8 cellular contexts compared by ENCODE assay signal in the genomic region with DNA sequence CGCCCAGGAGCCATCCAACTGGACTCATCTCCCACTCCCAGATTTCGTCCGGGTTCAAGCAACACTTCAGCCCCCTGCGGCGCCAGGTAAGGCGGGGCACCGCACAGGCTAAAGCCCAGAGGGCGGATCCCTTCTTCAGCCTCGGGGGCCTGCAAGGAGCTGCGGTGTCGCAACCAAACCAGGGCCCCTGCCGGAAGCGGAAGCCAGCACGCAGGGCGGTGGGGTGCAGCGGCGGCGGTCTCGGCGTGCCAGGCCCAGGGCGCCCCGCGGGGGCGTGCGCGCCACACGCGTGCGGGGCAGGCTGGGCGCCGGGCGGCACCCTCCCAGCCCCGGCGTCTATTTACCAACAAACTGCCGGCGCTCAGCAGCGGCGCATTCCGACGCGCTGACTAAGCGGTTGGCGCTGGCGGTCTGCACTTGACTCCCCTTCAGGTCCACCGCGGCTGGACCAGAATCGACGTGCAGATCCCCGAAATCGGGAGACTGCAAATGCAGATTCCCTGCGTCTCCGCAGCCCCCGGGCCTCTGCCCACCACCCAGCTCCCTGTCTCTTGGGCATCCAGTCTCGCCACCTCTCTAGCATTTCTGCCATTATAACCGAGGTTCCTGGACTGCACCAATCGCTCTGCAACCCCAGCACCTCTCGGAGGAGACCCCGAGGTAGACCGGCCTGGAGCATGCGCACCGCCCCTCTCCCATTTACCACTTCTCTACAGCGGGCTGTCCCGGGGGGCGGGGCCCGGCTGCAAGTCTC. TPM values are rescaled to one million over a fixed set of nuclear protein-coding genes. Genes with fewer than 3 reads are reported as not detected.
DNase-seq lines count a peak whose midpoint lies in the region; ATAC-seq and TF ChIP-seq lines count a peak whose summit lies in the region.

No MANE protein-coding gene starts in this region.

- no peak for TF ChIP-seq POLR2A in suprapubic skin (IDR thresholded peaks at IDR 0.05)

- TF ChIP-seq EP300 in neural cell (conservative IDR thresholded peaks at IDR 0.05; ENCODE audit: poor library complexity, severe bottlenecking) (no peak), suprapubic skin (IDR thresholded peaks at IDR 0.05) (no peak)

- H3K4me2 ChIP-seq in neural cell (ENCODE audit: low read length): peak overlapping the region; percentile 35

- H3K27ac ChIP-seq in neural cell (ENCODE audit: low read length) (no peak overlapping the region), suprapubic skin (peak overlapping the region; percentile 62)

- H3K4me3 ChIP-seq in neural cell (ENCODE audit: low read length) (peak overlapping the region; percentile 58), suprapubic skin (peak overlapping the region; percentile 56)

- DNase-seq in DMS79 (lab: John Stamatoyannopoulos, UW) (peak; percentile 72), NOMO-1 treated with DMSO at 0.1 percent for 48 hours (lab: John Stamatoyannopoulos, UW; ENCODE audit: unreplicated experiment) (peak; percentile 89), suprapubic skin (ENCODE audit: low spot score in 2 of 2) (no peak)
- peak; percentile 86 for DNase-seq in activated CD8-positive, alpha-beta memory T cell treated with anti-CD3 and anti-CD28 coated beads, Interleukin-2, amount 50 U/mL, for 48 hours

- H3F3A ChIP-seq in neural cell (ENCODE audit: insufficient read depth, low read length, poor library complexity, severe bottlenecking): no peaks in the 10 kb centered on the region

- no peaks in the 10 kb centered on the region for H3K79me2 ChIP-seq in neural cell (replicated peaks; ENCODE audit: insufficient read depth, low read length)

- no peak overlapping the region for H3K9ac ChIP-seq in neural cell (ENCODE audit: low read length)

- H3K4me1 ChIP-seq in suprapubic skin: peaks cover 44% of the 10 kb centered on the region

- no peaks in the 10 kb centered on the region for H3K9me2 ChIP-seq in neural cell (ENCODE audit: insufficient read depth, low read length)

- no peak for TF ChIP-seq RAD21 in neural cell (conservative IDR thresholded peaks at IDR 0.05)

- TF ChIP-seq CTCF in neural cell (IDR thresholded peaks at IDR 0.05; ENCODE audit: poor library complexity, severe bottlenecking) (no peak), suprapubic skin (IDR thresholded peaks at IDR 0.05) (no peak)

- ATAC-seq in HG02870 (IDR thresholded peaks at IDR 0.05; ENCODE audit: unreplicated experiment) (peak; percentile 51), esophagus mucosa (peak; percentile 65), GM19467 (IDR thresholded peaks at IDR 0.05; ENCODE audit: unreplicated experiment) (no peak)

- no peak overlapping the region for H2AFZ ChIP-seq in neural cell (ENCODE audit: low read depth, low read length)

- H3K36me3 ChIP-seq in neural cell (ENCODE audit: insufficient read depth, low read length) (no peaks in the 10 kb centered on the region), suprapubic skin (no peaks in the 10 kb centered on the region)

- WGBS in suprapubic skin: 0% methylated on average over 11 of the region's 65 CpGs

- H3K9me3 ChIP-seq in neural cell (ENCODE audit: low read length) (no peaks in the 10 kb centered on the region), suprapubic skin (no peaks in the 10 kb centered on the region)

- H3K27me3 ChIP-seq in neural cell (ENCODE audit: insufficient read depth, low read depth, low read length): peaks cover 100% of the 10 kb centered on the region
- peaks cover 100% of the 10 kb centered on the region for H3K27me3 ChIP-seq in suprapubic skin

- H4K20me1 ChIP-seq in neural cell (ENCODE audit: insufficient read depth): no peaks in the 10 kb centered on the region

TF ChIP-seq in neural cell, 6 proteins besides CTCF, POLR2A, EP300 and RAD21:
- TF ChIP-seq REST (IDR thresholded peaks at IDR 0.05; ENCODE audit: borderline replicate concordance) (no peak), TAF1 (IDR thresholded peaks at IDR 0.05; ENCODE audit: low read depth) (no peak), SMC3 (conservative IDR thresholded peaks at IDR 0.05; ENCODE audit: poor library complexity) (no peak), EZH2 (IDR thresholded peaks at IDR 0.05; ENCODE audit: borderline replicate concordance, insufficient read depth, low read length, poor library complexity, severe bottlenecking) (no peak), POLR2AphosphoS5 (IDR thresholded peaks at IDR 0.05) (no peak), MXI1 (conservative IDR thresholded peaks at IDR 0.05; ENCODE audit: poor library complexity, severe bottlenecking) (no peak)

RNA-seq across cellular contexts. Expression of gene DLX4, which starts 0.4 kb away (rescaled TPM):
- total RNA-seq in esophagus mucosa (0.52 TPM), suprapubic skin (1 to 10 TPM; 1.4 to 5.7 (median 3.4) TPM)
- not detected in 2 replicates for polyA plus RNA-seq in neural cell
- not detected in 2 replicates for polyA minus RNA-seq in neural cell

RNA-seq across cellular contexts. Expression of gene DLX3, which starts 26.5 kb away (rescaled TPM):
- total RNA-seq in esophagus mucosa: 4.0 TPM
- polyA plus RNA-seq in neural cell: not detected in 2 replicates
- polyA minus RNA-seq in neural cell: not detected in 2 replicates
- total RNA-seq in suprapubic skin: 10 to 100 TPM; 12.9 to 31.8 (median 23.8) TPM

Comparison
In these comparisons a context has a peak if more than half of its experiments do, and no peak if none do; other contexts are left out.
1. DNase-seq: peak in DMS79 (single experiment), NOMO-1 treated with DMSO at 0.1 percent for 48 hours (single experiment) and activated CD8-positive, alpha-beta memory T cell treated with anti-CD3 and anti-CD28 coated beads, Interleukin-2, amount 50 U/mL, for 48 hours (single experiment); none in suprapubic skin (0 of 2).